In the genomic region with DNA sequence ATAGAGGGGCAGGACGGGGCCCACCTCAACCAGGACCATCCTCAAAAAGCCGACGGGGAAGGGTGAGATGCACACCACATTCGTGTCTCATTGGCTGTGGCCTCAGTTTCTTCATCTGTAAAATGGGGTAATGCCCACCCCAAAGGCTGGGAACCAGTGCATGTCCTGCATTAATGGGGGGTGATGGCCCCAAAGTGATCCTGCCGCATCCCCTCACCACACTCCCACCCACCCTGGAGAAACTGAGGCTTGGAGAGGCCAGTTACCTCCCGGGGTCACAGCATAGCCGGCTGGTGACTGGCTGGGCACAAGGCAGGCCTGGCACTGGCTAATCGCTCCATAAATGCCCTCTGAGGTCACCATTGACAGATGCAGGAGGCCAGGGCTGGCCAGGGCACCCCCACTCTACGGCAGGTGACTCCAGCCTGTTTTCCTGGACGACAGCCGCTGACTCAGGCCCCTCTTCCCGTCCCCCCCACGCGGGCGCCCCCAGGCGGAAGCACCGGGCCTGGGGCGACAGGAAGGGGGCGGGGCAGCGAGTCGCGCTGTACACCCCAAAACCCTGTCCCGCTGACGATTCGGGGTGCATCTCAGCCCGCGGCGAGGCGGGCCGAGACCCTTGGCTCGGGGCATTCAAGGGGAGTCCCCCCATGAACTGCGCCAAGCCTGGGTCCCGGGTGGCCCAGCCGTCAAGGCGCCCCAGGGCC, we compare ENCODE assay signal across 8 cellular contexts. TPM values are rescaled to one million over a fixed set of nuclear protein-coding genes. Genes with fewer than 3 reads are reported as not detected.
DNase-seq lines count a peak whose midpoint lies in the region; ATAC-seq and TF ChIP-seq lines count a peak whose summit lies in the region.

No MANE protein-coding gene starts in this region.

- H3K4me3 ChIP-seq in choroid plexus epithelial cell (ENCODE audit: low read depth, low read length) (peak overlapping the region; percentile 78), right lobe of liver (peak overlapping the region; percentile 75 to 86 (median 78))

- DNase-seq in choroid plexus epithelial cell (ENCODE audit: low read depth) (peak; percentile 51), right lobe of liver (peak; percentile 83 to 93 (median 86)), NCI-H2227 treated with DMSO at 0.1 percent for 48 hours (lab: John Stamatoyannopoulos, UW) (no peak)
- peak; percentile 63 for DNase-seq in stimulated activated naive CD4-positive, alpha-beta T cell treated with Interleukin-2 at 50 U/mL for 16 hours (lab: John Stamatoyannopoulos, UW)

- H3K9me3 ChIP-seq in right lobe of liver = no peaks in the 10 kb centered on the region

- 8% methylated on average over 8 of the region's 35 CpGs for WGBS in right lobe of liver (ENCODE audit: insufficient coverage, low coverage, low lambda C conversion rate, missing lambda C conversion rate)

- H3K27me3 ChIP-seq in right lobe of liver = no peaks in the 10 kb centered on the region

- TF ChIP-seq CTCF in GM12872 (IDR thresholded peaks at IDR 0.05; ENCODE audit: insufficient read depth, low read depth, low read length) (peak; percentile 56), VCaP (conservative IDR thresholded peaks at IDR 0.05) (no peak), choroid plexus epithelial cell (conservative IDR thresholded peaks at IDR 0.05; ENCODE audit: low read depth, low read length) (peak; percentile 26), right lobe of liver (IDR thresholded peaks at IDR 0.05) (peak; percentile 23 to 44 (median 38))

- H3K36me3 ChIP-seq in right lobe of liver = peaks cover 0 to 9% (median 1%) of the 10 kb centered on the region in 4 donors

- peak; percentile 1 for ATAC-seq in HG03469 (IDR thresholded peaks at IDR 0.05; ENCODE audit: unreplicated experiment)
- ATAC-seq in right lobe of liver = peak; percentile 0 to 10 (median 2)
- no peak for ATAC-seq in GM18870 (IDR thresholded peaks at IDR 0.05; ENCODE audit: unreplicated experiment)

- H3K4me1 ChIP-seq in right lobe of liver = peaks cover 0 to 63% (median 27%) of the 10 kb centered on the region in 4 donors

- H3K27ac ChIP-seq in VCaP = peak overlapping the region; percentile 91
- H3K27ac ChIP-seq in right lobe of liver = peak overlapping the region; percentile 90 to 98 (median 97)

- intact Hi-C loops in right lobe of liver (cut with DNase I) = no loop called here

- no peak for TF ChIP-seq POLR2A in right lobe of liver (IDR thresholded peaks at IDR 0.05)

RNA-seq across cellular contexts. Expression of a gene that starts 0.5 kb away (rescaled TPM):
- total RNA-seq in right lobe of liver = 10 to 100 TPM; 22.3 to 55.1 (median 29.3) TPM

RNA-seq across cellular contexts. Expression of a gene that starts 6.3 kb away (rescaled TPM):
- 100 to 1,000 TPM in 5 of 6 experiments, 10 to 100 TPM in 1; 98.1 to 240 (median 137) TPM for total RNA-seq in right lobe of liver

RNA-seq across cellular contexts. Expression of a gene that starts 10.1 kb away (rescaled TPM):
- total RNA-seq in right lobe of liver = under 1 TPM; 0.15 to 0.62 (median 0.31) TPM

RNA-seq across cellular contexts. Expression of a gene that starts 21.2 kb away (rescaled TPM):
- 100 to 1,000 TPM in 2 of 6 experiments, 10 to 100 TPM in 4; 69.2 to 111 (median 89.5) TPM for total RNA-seq in right lobe of liver

RNA-seq across cellular contexts. Expression of a gene that starts 27.4 kb away (rescaled TPM):
- total RNA-seq in right lobe of liver = 100 to 1,000 TPM in 1 of 6 experiments, 10 to 100 TPM in 5; 34.0 to 103 (median 43.8) TPM
